Comparison of ENCODE assay signal across 22 cellular contexts in genomic region chr11:46690702-46691101, GRCh38. TPM values are rescaled to one million over a fixed set of nuclear protein-coding genes. Genes with fewer than 3 reads are reported as not detected.
"Had no signal": no experiment of that assay in that cellular context is flagged by ENCODE, and none has a peak within 500 bp of the region (broad histone marks: within the 10 kb centered on the region; RNA-seq: fewer than 3 reads in every experiment).

No MANE protein-coding gene starts in this region.

- H3K4me3 ChIP-seq: coronary artery, esophagus muscularis mucosa, gastroesophageal sphincter, heart left ventricle, left lung, spleen, vagina had no signal

- H3K4me3 Mint-ChIP-seq: activated B cell treated with CpG ODN at 0.5 μM for 24 hours; mesothelial cell of epicardium; natural killer cell treated with Interleukin-12 subunit alpha and Interleukin-12 subunit beta and Interleukin-15 and Interleukin-18, amount 100 ng/mL, for 72 hours; stimulated activated naive CD8-positive, alpha-beta T cell treated with anti-CD3 and anti-CD28 coated beads, Interleukin-15, Interleukin-2, amounts not matched to agents 100 ng/mL and 50 ng/mL, for 24 hours had no signal

- ATAC-seq: gastroesophageal sphincter; heart left ventricle; left lung; natural killer cell treated with Interleukin-12 subunit alpha and Interleukin-12 subunit beta and Interleukin-15 and Interleukin-18, amount 100 ng/mL, for 72 hours had no signal

- H3K27me3 Mint-ChIP-seq: activated B cell treated with CpG ODN at 0.5 μM for 24 hours; natural killer cell treated with Interleukin-12 subunit alpha and Interleukin-12 subunit beta and Interleukin-15 and Interleukin-18, amount 100 ng/mL, for 72 hours; stimulated activated naive CD8-positive, alpha-beta T cell treated with anti-CD3 and anti-CD28 coated beads, Interleukin-15, Interleukin-2, amounts not matched to agents 100 ng/mL and 50 ng/mL, for 24 hours had no signal

- H3K4me1 Mint-ChIP-seq: mesothelial cell of epicardium had no signal

- DNase-seq: activated B cell treated with CpG ODN at 0.5 μM for 24 hours; activated CD4-positive, alpha-beta T cell treated with anti-CD3 and anti-CD28 coated beads for 48 hours; activated CD8-positive, alpha-beta memory T cell treated with anti-CD3 and anti-CD28 coated beads, Interleukin-2, amount 50 U/mL, for 4 hours; activated naive CD4-positive, alpha-beta T cell; brain microvascular endothelial cell; central memory CD4-positive, alpha-beta T cell; effector CD8-positive, alpha-beta T cell; heart left ventricle; left lung; spleen; stimulated activated CD8-positive, alpha-beta memory T cell treated with anti-CD3 and anti-CD28 coated beads, Interleukin-4, amount 100 ng/mL, for 48 hours; trophoblast cell had no signal

- H3K27ac Mint-ChIP-seq: activated B cell treated with CpG ODN at 0.5 μM for 24 hours; mesothelial cell of epicardium; stimulated activated naive CD8-positive, alpha-beta T cell treated with anti-CD3 and anti-CD28 coated beads, Interleukin-15, Interleukin-2, amounts not matched to agents 100 ng/mL and 50 ng/mL, for 24 hours had no signal

- H3K36me3 Mint-ChIP-seq: natural killer cell treated with Interleukin-12 subunit alpha and Interleukin-12 subunit beta and Interleukin-15 and Interleukin-18, amount 100 ng/mL, for 72 hours had no signal

- H3K27ac ChIP-seq: brain microvascular endothelial cell, coronary artery, esophagus muscularis mucosa, gastroesophageal sphincter, heart left ventricle, left lung, spleen, vagina had no signal

- H3K9me3 Mint-ChIP-seq: activated B cell treated with CpG ODN at 0.5 μM for 24 hours; mesothelial cell of epicardium; natural killer cell treated with Interleukin-12 subunit alpha and Interleukin-12 subunit beta and Interleukin-15 and Interleukin-18, amount 100 ng/mL, for 72 hours; stimulated activated naive CD8-positive, alpha-beta T cell treated with anti-CD3 and anti-CD28 coated beads, Interleukin-15, Interleukin-2, amounts not matched to agents 100 ng/mL and 50 ng/mL, for 24 hours had no signal

- H3K27me3 ChIP-seq: brain microvascular endothelial cell, esophagus muscularis mucosa, gastroesophageal sphincter, heart left ventricle, left lung, spleen, vagina had no signal

- H3K9me3 ChIP-seq: esophagus muscularis mucosa, gastroesophageal sphincter, heart left ventricle, left lung, spleen, vagina had no signal

RNA-seq across cellular contexts. Expression of gene F2, which starts 28.3 kb away (rescaled TPM):
- total RNA-seq: activated B cell treated with CpG ODN at 0.5 μM for 24 hours, kidney epithelial cell, left lung, lung microvascular endothelial cell, mesothelial cell of epicardium, temporal lobe, vagina had no signal
